In the genomic region with DNA sequence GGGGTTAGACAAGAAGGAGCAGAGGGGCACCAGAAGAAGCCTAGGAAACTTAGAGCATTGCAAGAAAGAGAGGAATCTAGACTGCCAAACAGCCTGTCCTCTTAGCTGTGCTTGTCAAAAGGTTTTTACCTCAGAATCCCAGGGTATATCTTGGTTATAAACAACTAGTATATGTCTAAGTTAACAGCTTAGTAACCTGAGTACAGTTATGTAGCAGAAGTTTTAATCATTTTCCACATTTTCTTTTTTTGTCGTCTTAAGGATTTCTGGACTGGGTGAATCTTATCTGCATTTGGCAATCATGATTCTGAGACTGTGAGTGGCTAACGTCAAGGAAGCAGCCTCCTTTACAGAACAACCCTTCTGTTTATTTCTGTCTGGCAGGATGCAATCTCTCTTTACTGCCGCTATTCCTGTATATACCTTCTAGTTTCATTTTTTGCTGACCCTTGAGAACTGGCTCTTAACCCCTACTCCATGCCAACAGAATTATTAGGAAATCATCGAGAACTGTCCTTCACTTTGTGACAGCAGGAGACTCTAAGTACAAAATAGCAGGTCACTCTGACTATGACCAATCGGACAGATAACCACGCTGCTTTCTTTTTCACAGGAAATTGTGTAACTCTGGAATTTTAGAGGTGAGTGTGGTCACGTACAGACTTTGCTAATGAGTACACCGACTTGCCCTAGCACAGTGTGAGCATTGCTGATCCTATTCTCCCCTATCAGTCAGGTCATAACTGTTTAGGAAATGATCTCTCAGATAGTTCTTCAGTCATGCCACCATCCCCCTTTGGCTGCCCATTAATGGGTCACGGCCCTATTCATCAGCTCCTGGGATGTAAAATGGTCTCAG, we compare ENCODE assay signal across 9 cellular contexts. TPM values are rescaled to one million over a fixed set of nuclear protein-coding genes. Genes with fewer than 3 reads are reported as not detected.
DNase-seq lines count a peak whose midpoint lies in the region; ATAC-seq, FAIRE-seq and TF ChIP-seq lines count a peak whose summit lies in the region.
"Had no signal": no experiment of that assay in that cellular context is flagged by ENCODE, and none has a peak within 500 bp of the region (broad histone marks: within the 10 kb centered on the region; RNA-seq: fewer than 3 reads in every experiment).

No MANE protein-coding gene starts in this region.

- H3K27me3 ChIP-seq in fibroblast of lung (ENCODE audit: control insufficient read depth, insufficient read depth, low read length) (no peaks in the 10 kb centered on the region), pancreas (no peaks in the 10 kb centered on the region)

- no peaks in the 10 kb centered on the region for H3K36me3 Mint-ChIP-seq in activated B cell treated with CpG ODN at 0.5 μM for 24 hours (ENCODE audit: low read depth)

- peak overlapping the region; percentile 65 for H2AFZ ChIP-seq in fibroblast of lung (ENCODE audit: low read length)

- POLR2A ChIA-PET in activated B cell treated with CpG ODN at 0.5 μM for 24 hours (lab: Charles Lee): interaction anchor here (0.5 kb wide), 1 partner anchor 8 kb away, joined by 3 read pairs; no protein-coding TSS in a partner anchor

- peak overlapping the region; percentile 64 for H3K4me2 ChIP-seq in fibroblast of lung (ENCODE audit: extremely low read depth, insufficient read depth, low read length)

- CTCF ChIA-PET in activated B cell treated with CpG ODN at 0.5 μM for 24 hours (lab: Charles Lee): no interaction called here

- H3K9me3 Mint-ChIP-seq in activated B cell treated with CpG ODN at 0.5 μM for 24 hours: no peaks in the 10 kb centered on the region

- H3K27ac Mint-ChIP-seq in activated B cell treated with CpG ODN at 0.5 μM for 24 hours: peak overlapping the region; percentile 35

- H4K20me1 ChIP-seq in fibroblast of lung (ENCODE audit: control insufficient read depth, extremely low read depth, insufficient read depth, low read length): no peaks in the 10 kb centered on the region

- H3K27me3 Mint-ChIP-seq in activated B cell treated with CpG ODN at 0.5 μM for 24 hours: no peaks in the 10 kb centered on the region

- H3K27ac ChIP-seq in fibroblast of lung (ENCODE audit: insufficient read depth, low read length): peak overlapping the region; percentile 61
- peak overlapping the region; percentile 11 to 85 (median 62) for H3K27ac ChIP-seq in pancreas

- peak overlapping the region; percentile 43 for H3K9ac ChIP-seq in fibroblast of lung (ENCODE audit: insufficient read depth, low read length)

- H3K36me3 ChIP-seq in fibroblast of lung (ENCODE audit: control insufficient read depth, insufficient read depth, low read length) (no peaks in the 10 kb centered on the region), pancreas (no peaks in the 10 kb centered on the region)

- TF ChIP-seq CTCF in activated B cell treated with CpG ODN at 0.5 μM for 24 hours (IDR thresholded peaks at IDR 0.05) (no peak), fibroblast of lung (conservative IDR thresholded peaks at IDR 0.05 in 1 of 2, IDR thresholded peaks at IDR 0.05 in 1 of 2; ENCODE audit: low read depth in 1 of 2, low read length in 2 of 2) (no peak), pancreas (IDR thresholded peaks at IDR 0.05) (no peak)

- H3K9me3 ChIP-seq in fibroblast of lung (ENCODE audit: control insufficient read depth, insufficient read depth, low read depth, low read length) (no peaks in the 10 kb centered on the region), pancreas (no peaks in the 10 kb centered on the region)

- H3K4me3 Mint-ChIP-seq in activated B cell treated with CpG ODN at 0.5 μM for 24 hours: peak overlapping the region; percentile 76

- intact Hi-C loops in activated B cell treated with CpG ODN at 0.5 μM for 24 hours (cut with micrococcal nuclease): loop anchor here (1.0 to 2.0 kb wide), 2 partner anchors 18 to 22 kb away; no protein-coding TSS in a partner anchor
- intact Hi-C loops in pancreas (cut with DNase I): no loop called here

- 7 to 8% methylated on average over 9 of the region's 9 CpGs for WGBS in pancreas, 2 donors

- H3K4me3 ChIP-seq in fibroblast of lung (replicated peaks in 1 of 4; ENCODE audit: control extremely low read depth in 1 of 4, insufficient read depth in 1 of 4, low read depth in 3 of 4, low read length in 4 of 4): peak overlapping the region; percentile 28 to 57 (median 48)
- H3K4me3 ChIP-seq in pancreas: peak overlapping the region in 3 of 4 donors; percentile 2 to 31 (median 27)

- peaks cover 20% of the 10 kb centered on the region for H3K4me1 Mint-ChIP-seq in activated B cell treated with CpG ODN at 0.5 μM for 24 hours

- H3K4me1 ChIP-seq in fibroblast of lung (ENCODE audit: control insufficient read depth, extremely low read depth, insufficient read depth, low read length) (peaks cover 2% of the 10 kb centered on the region), pancreas (peaks cover 7 to 41% (median 12%) of the 10 kb centered on the region in 3 donors)

- ATAC-seq in GM21515 (IDR thresholded peaks at IDR 0.05; ENCODE audit: unreplicated experiment) (peak; percentile 97), activated B cell treated with CpG ODN at 0.5 μM for 24 hours (ENCODE audit: low read depth) (peak; percentile 69), pancreas (peak; percentile 81 to 93 (median 89))

- peak; percentile 40 for DNase-seq in GM04504 (ENCODE audit: low read depth)
- peak; percentile 76 for DNase-seq in HT-29 (ENCODE audit: low spot score)
- DNase-seq in activated B cell treated with CpG ODN at 0.5 μM for 24 hours: no peak
- DNase-seq in fibroblast of lung (ENCODE audit: low read depth in 2 of 2): peak; percentile 64 to 83
- peak in 2 of 6 donors; percentile 9 to 25 for DNase-seq in pancreas
- no peak for DNase-seq in NCI-H1694 (lab: John Stamatoyannopoulos, UW)
- DNase-seq in NCI-H1092 treated with DMSO at 0.1 percent for 48 hours (lab: John Stamatoyannopoulos, UW): no peak

- FAIRE-seq in pancreas (lab: Jason Lieb, UNC): no peak
- FAIRE-seq: colon had no signal

- no peaks in the 10 kb centered on the region for H3K79me2 ChIP-seq in fibroblast of lung (ENCODE audit: control insufficient read depth, insufficient read depth, low read length)

RNA-seq across cellular contexts. Expression of a gene that starts 3.3 kb away (rescaled TPM):
- total RNA-seq in HT-29 (2014; rRNA removed; shearing (Covaris generic)): 0.57 TPM in 1 of 2 replicates, not detected in the other
- total RNA-seq in activated B cell treated with CpG ODN at 0.5 μM for 24 hours (not detected in 2 replicates), fibroblast of lung (under 0.01 TPM in 1 of 2 replicates, not detected in the other), pancreas (10 to 100 TPM in 2 of 6 donors, 1 to 10 TPM in 3, under 1 TPM in 1; 0.60 to 19.6 (median 1.8) TPM)
- polyA plus RNA-seq in fibroblast of lung (0.03 TPM in 1 of 2 replicates, not detected in the other), pancreas (1 to 10 TPM; 2.4 to 3.7 TPM)
- polyA plus RNA-seq in fibroblast of lung (2012): 0.13 TPM in 1 of 2 replicates, not detected in the other
- polyA minus RNA-seq in fibroblast of lung (ENCODE audit: low replicate concordance): not detected in 2 replicates

Comparison
In these comparisons a context has a peak if more than half of its experiments do, and no peak if none do; other contexts are left out.
1. DNase-seq: peak in GM04504 (single experiment), HT-29 (single experiment) and fibroblast of lung (2 of 2); none in activated B cell treated with CpG ODN at 0.5 μM for 24 hours (single experiment), NCI-H1694 (single experiment) and NCI-H1092 treated with DMSO at 0.1 percent for 48 hours (single experiment).
2. Peak in every context shown above with its lines, with median percentiles within 50 percentile points of each other: ATAC-seq.